In genomic region chr1:92768915-92769314, GRCh38 we compare ENCODE assay signal across 25 cellular contexts.
"Had no signal": no experiment of that assay in that cellular context is flagged by ENCODE, and none has a peak within 500 bp of the region (broad histone marks: within the 10 kb centered on the region; RNA-seq: fewer than 3 reads in every experiment).

No MANE protein-coding gene starts in this region.

- H3K27ac ChIP-seq: coronary artery, dorsolateral prefrontal cortex, esophagus muscularis mucosa, foreskin keratinocyte, gastroesophageal sphincter, heart left ventricle, lower lobe of right lung had no signal

- ATAC-seq: foreskin keratinocyte; gastroesophageal sphincter; heart left ventricle; left lobe of liver; left ventricle myocardium superior; naive thymus-derived CD8-positive, alpha-beta T cell had no signal

- H3K4me3 ChIP-seq: coronary artery, dorsolateral prefrontal cortex, esophagus muscularis mucosa, gastroesophageal sphincter, heart left ventricle, hepatocyte, lower lobe of right lung, mucosa of descending colon had no signal

- H3K27me3 ChIP-seq: dorsolateral prefrontal cortex, esophagus muscularis mucosa, foreskin keratinocyte, gastroesophageal sphincter, heart left ventricle, hepatocyte had no signal

- H3K9me3 ChIP-seq: esophagus muscularis mucosa, gastroesophageal sphincter, lower lobe of right lung, mucosa of descending colon had no signal

- H3K36me3 ChIP-seq: esophagus muscularis mucosa, gastroesophageal sphincter, heart left ventricle, lower lobe of right lung had no signal

- DNase-seq: dermis blood vessel endothelial cell; dorsolateral prefrontal cortex; effector CD4-positive, alpha-beta T cell; effector memory CD4-positive, alpha-beta T cell; foreskin keratinocyte; heart left ventricle; hypothalamus; immature natural killer cell; islet precursor cell; kidney; kidney glomerular epithelial cell; left colon; left ventricle myocardium superior; lower lobe of right lung; mesenchymal stem cell; mucosa of descending colon; naive B cell; naive thymus-derived CD8-positive, alpha-beta T cell had no signal

- FAIRE-seq: endothelial cell of umbilical vein, frontal cortex, kidney had no signal

- H3K4me1 ChIP-seq: esophagus muscularis mucosa, foreskin keratinocyte, gastroesophageal sphincter, lower lobe of right lung had no signal
